In genomic region chr6:108564178-108564577, GRCh38 we compare ENCODE assay signal across 1 cellular context.
TF ChIP-seq lines count a peak whose summit lies in the region.

No MANE protein-coding gene starts in this region.

TF ChIP-seq in HEK293, 187 proteins besides CTCF, POLR2A, EP300 and RAD21 (continued from another document and continues in another):
- no peak for TF ChIP-seq HOXC10 (CRISPR knock-in tag; IDR thresholded peaks at IDR 0.05)
- TF ChIP-seq, protein P1, sequence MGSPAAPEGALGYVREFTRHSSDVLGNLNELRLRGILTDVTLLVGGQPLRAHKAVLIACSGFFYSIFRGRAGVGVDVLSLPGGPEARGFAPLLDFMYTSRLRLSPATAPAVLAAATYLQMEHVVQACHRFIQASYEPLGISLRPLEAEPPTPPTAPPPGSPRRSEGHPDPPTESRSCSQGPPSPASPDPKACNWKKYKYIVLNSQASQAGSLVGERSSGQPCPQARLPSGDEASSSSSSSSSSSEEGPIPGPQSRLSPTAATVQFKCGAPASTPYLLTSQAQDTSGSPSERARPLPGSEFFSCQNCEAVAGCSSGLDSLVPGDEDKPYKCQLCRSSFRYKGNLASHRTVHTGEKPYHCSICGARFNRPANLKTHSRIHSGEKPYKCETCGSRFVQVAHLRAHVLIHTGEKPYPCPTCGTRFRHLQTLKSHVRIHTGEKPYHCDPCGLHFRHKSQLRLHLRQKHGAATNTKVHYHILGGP (tag by site-specific recombination; IDR thresholded peaks at IDR 0.05): no peak
- TF ChIP-seq, protein P2, sequence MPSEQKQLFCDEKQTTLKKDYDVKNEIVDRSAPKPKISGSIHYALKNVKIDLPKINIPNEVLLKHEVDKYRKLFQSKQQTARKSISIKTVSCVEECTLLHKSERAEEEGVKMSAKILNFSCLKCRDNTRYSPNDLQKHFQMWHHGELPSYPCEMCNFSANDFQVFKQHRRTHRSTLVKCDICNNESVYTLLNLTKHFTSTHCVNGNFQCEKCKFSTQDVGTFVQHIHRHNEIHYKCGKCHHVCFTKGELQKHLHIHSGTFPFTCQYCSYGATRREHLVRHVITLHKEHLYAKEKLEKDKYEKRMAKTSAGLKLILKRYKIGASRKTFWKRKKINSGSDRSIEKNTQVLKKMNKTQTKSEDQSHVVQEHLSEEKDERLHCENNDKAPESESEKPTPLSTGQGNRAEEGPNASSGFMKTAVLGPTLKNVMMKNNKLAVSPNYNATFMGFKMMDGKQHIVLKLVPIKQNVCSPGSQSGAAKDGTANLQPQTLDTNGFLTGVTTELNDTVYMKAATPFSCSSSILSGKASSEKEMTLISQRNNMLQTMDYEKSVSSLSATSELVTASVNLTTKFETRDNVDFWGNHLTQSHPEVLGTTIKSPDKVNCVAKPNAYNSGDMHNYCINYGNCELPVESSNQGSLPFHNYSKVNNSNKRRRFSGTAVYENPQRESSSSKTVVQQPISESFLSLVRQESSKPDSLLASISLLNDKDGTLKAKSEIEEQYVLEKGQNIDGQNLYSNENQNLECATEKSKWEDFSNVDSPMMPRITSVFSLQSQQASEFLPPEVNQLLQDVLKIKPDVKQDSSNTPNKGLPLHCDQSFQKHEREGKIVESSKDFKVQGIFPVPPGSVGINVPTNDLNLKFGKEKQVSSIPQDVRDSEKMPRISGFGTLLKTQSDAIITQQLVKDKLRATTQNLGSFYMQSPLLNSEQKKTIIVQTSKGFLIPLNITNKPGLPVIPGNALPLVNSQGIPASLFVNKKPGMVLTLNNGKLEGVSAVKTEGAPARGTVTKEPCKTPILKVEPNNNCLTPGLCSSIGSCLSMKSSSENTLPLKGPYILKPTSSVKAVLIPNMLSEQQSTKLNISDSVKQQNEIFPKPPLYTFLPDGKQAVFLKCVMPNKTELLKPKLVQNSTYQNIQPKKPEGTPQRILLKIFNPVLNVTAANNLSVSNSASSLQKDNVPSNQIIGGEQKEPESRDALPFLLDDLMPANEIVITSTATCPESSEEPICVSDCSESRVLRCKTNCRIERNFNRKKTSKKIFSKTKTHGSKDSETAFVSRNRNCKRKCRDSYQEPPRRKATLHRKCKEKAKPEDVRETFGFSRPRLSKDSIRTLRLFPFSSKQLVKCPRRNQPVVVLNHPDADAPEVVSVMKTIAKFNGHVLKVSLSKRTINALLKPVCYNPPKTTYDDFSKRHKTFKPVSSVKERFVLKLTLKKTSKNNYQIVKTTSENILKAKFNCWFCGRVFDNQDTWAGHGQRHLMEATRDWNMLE (tag by site-specific recombination; conservative IDR thresholded peaks at IDR 0.05; ENCODE audit: low read depth): no peak
- TF ChIP-seq ZNF670 (tag by site-specific recombination; IDR thresholded peaks at IDR 0.05; ENCODE audit: low read depth): no peak
- TF ChIP-seq, protein P3, sequence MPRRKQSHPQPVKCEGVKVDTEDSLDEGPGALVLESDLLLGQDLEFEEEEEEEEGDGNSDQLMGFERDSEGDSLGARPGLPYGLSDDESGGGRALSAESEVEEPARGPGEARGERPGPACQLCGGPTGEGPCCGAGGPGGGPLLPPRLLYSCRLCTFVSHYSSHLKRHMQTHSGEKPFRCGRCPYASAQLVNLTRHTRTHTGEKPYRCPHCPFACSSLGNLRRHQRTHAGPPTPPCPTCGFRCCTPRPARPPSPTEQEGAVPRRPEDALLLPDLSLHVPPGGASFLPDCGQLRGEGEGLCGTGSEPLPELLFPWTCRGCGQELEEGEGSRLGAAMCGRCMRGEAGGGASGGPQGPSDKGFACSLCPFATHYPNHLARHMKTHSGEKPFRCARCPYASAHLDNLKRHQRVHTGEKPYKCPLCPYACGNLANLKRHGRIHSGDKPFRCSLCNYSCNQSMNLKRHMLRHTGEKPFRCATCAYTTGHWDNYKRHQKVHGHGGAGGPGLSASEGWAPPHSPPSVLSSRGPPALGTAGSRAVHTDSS (tag by site-specific recombination; IDR thresholded peaks at IDR 0.05): no peak
- no peak for TF ChIP-seq ZNF776 (tag by site-specific recombination; IDR thresholded peaks at IDR 0.05; ENCODE audit: borderline replicate concordance)
- TF ChIP-seq GLI2 (tag by site-specific recombination; IDR thresholded peaks at IDR 0.05; ENCODE audit: borderline replicate concordance, low read depth): no peak
- TF ChIP-seq ZNF16 (tag by site-specific recombination; IDR thresholded peaks at IDR 0.05; ENCODE audit: low read depth): no peak
- TF ChIP-seq, protein P4, sequence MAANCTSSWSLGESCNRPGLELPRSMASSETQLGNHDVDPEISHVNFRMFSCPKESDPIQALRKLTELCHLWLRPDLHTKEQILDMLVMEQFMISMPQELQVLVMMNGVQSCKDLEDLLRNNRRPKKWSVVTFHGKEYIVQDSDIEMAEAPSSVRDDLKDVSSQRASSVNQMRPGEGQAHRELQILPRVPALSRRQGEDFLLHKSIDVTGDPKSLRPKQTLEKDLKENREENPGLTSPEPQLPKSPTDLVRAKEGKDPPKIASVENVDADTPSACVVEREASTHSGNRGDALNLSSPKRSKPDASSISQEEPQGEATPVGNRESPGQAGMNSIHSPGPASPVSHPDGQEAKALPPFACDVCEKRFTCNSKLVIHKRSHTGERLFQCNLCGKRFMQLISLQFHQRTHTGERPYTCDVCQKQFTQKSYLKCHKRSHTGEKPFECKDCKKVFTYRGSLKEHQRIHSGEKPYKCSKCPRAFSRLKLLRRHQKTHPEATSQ (tag by site-specific recombination; IDR thresholded peaks at IDR 0.05): no peak
- no peak for TF ChIP-seq ZBTB7A (tag by site-specific recombination; IDR thresholded peaks at IDR 0.05; ENCODE audit: low read depth)
- 0 out of 2 replicates have a peak, but pooled peaks have one; percentile 37 for TF ChIP-seq ZNF600 (tag by site-specific recombination; IDR thresholded peaks at IDR 0.05)
- TF ChIP-seq PRDM4 (tag by site-specific recombination; IDR thresholded peaks at IDR 0.05): no peak
- no peak for TF ChIP-seq ZNF311 (tag by site-specific recombination; IDR thresholded peaks at IDR 0.05; ENCODE audit: borderline replicate concordance)
- no peak for TF ChIP-seq ZFP69B (tag by site-specific recombination; IDR thresholded peaks at IDR 0.05)
- TF ChIP-seq ZNF549 (tag by site-specific recombination; IDR thresholded peaks at IDR 0.05): no peak
- TF ChIP-seq IKZF3 (tag by site-specific recombination; IDR thresholded peaks at IDR 0.05): peak; percentile 52; the same call in 1 of the 2 replicates
- TF ChIP-seq YY2 (tag by site-specific recombination; IDR thresholded peaks at IDR 0.05): no peak
- TF ChIP-seq ZNF660 (tag by site-specific recombination; IDR thresholded peaks at IDR 0.05): peak; percentile 86
- 0 out of 2 replicates have a peak, but pooled peaks have one; percentile 25 for TF ChIP-seq ZBTB17 (tag by site-specific recombination; IDR thresholded peaks at IDR 0.05)
- no peak for TF ChIP-seq EGR2 (tag by site-specific recombination; IDR thresholded peaks at IDR 0.05; ENCODE audit: low read depth)
- no peak for TF ChIP-seq GLIS2 (tag by site-specific recombination; IDR thresholded peaks at IDR 0.05)
- TF ChIP-seq ZNF664 (tag by site-specific recombination; IDR thresholded peaks at IDR 0.05): no peak
- no peak for TF ChIP-seq ZNF266 (tag by site-specific recombination; IDR thresholded peaks at IDR 0.05; ENCODE audit: low read depth)
- no peak for TF ChIP-seq KLF1 (tag by site-specific recombination; IDR thresholded peaks at IDR 0.05)
- TF ChIP-seq FEZF1 (tag by site-specific recombination; IDR thresholded peaks at IDR 0.05): peak; percentile 71
- no peak for TF ChIP-seq ZNF280D (tag by site-specific recombination; IDR thresholded peaks at IDR 0.05)
- TF ChIP-seq ZNF792 (tag by site-specific recombination; IDR thresholded peaks at IDR 0.05): no peak
- TF ChIP-seq, protein P5, sequence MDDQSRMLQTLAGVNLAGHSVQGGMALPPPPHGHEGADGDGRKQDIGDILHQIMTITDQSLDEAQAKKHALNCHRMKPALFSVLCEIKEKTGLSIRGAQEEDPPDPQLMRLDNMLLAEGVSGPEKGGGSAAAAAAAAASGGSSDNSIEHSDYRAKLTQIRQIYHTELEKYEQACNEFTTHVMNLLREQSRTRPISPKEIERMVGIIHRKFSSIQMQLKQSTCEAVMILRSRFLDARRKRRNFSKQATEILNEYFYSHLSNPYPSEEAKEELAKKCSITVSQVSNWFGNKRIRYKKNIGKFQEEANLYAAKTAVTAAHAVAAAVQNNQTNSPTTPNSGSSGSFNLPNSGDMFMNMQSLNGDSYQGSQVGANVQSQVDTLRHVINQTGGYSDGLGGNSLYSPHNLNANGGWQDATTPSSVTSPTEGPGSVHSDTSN (CRISPR knock-in tag; IDR thresholded peaks at IDR 0.05): no peak
- TF ChIP-seq ZNF148 (tag by site-specific recombination; IDR thresholded peaks at IDR 0.05; ENCODE audit: borderline replicate concordance): no peak
- no peak for TF ChIP-seq ZNF777 (tag by site-specific recombination; IDR thresholded peaks at IDR 0.05; ENCODE audit: borderline replicate concordance)
- TF ChIP-seq GLI4 (tag by site-specific recombination; IDR thresholded peaks at IDR 0.05): no peak
- TF ChIP-seq TCF7L2 (IDR thresholded peaks at IDR 0.05; ENCODE audit: borderline replicate concordance, low read depth, low read length): no peak
- TF ChIP-seq ZNF837 (tag by site-specific recombination; IDR thresholded peaks at IDR 0.05): no peak
- TF ChIP-seq ZNF155 (tag by site-specific recombination; IDR thresholded peaks at IDR 0.05): no peak
- TF ChIP-seq, protein P6, sequence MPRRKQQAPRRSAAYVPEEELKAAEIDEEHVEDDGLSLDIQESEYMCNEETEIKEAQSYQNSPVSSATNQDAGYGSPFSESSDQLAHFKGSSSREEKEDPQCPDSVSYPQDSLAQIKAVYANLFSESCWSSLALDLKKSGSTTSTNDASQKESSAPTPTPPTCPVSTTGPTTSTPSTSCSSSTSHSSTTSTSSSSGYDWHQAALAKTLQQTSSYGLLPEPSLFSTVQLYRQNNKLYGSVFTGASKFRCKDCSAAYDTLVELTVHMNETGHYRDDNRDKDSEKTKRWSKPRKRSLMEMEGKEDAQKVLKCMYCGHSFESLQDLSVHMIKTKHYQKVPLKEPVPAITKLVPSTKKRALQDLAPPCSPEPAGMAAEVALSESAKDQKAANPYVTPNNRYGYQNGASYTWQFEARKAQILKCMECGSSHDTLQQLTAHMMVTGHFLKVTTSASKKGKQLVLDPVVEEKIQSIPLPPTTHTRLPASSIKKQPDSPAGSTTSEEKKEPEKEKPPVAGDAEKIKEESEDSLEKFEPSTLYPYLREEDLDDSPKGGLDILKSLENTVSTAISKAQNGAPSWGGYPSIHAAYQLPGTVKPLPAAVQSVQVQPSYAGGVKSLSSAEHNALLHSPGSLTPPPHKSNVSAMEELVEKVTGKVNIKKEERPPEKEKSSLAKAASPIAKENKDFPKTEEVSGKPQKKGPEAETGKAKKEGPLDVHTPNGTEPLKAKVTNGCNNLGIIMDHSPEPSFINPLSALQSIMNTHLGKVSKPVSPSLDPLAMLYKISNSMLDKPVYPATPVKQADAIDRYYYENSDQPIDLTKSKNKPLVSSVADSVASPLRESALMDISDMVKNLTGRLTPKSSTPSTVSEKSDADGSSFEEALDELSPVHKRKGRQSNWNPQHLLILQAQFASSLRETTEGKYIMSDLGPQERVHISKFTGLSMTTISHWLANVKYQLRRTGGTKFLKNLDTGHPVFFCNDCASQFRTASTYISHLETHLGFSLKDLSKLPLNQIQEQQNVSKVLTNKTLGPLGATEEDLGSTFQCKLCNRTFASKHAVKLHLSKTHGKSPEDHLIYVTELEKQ (tag by site-specific recombination; IDR thresholded peaks at IDR 0.05; ENCODE audit: borderline replicate concordance): 0 out of 2 replicates have a peak, but pooled peaks have one; percentile 34
- no peak for TF ChIP-seq YY1 (tag by site-specific recombination; IDR thresholded peaks at IDR 0.05)
